Comparison of ENCODE assay signal across 29 cellular contexts in the genomic region with DNA sequence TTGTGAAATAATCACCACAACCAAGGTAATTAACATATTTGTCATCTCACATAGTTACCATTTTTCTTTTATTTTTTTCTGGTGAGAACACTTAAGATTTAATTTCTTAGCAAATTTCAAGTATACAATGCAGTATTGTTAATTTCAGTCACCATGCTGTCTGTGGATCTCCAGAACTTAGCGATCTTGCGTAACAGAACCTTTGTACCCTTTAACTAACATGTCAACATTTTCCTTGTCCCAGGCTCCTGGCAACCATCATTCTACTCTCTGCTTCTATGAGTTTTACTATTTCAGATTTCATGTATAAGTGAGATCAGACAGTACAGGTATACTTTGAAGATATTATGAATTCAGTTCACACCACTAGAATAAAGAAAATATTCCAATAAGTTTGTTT.
"Had no signal": no experiment of that assay in that cellular context is flagged by ENCODE, and none has a peak within 500 bp of the region (broad histone marks: within the 10 kb centered on the region; RNA-seq: fewer than 3 reads in every experiment).

No MANE protein-coding gene starts in this region.

- H3K9me3 ChIP-seq: colonic mucosa, gastrocnemius medialis, neutrophil, right atrium auricular region, thoracic aorta, upper lobe of left lung had no signal

- DNase-seq: colonic mucosa; effector CD8-positive, alpha-beta T cell; endodermal cell; foreskin fibroblast; gastrocnemius medialis; head of caudate nucleus; left cardiac atrium; left ventricle myocardium superior; naive B cell; sigmoid colon; spleen; stimulated activated CD4-positive, alpha-beta T cell treated with anti-CD3 and anti-CD28 coated beads, Interleukin-4, amount 100 ng/mL, for 4 hours; stimulated activated naive CD8-positive, alpha-beta T cell treated with anti-CD3 and anti-CD28 coated beads, Interleukin-15, Interleukin-2, amounts not matched to agents 100 U/mL and 50 U/mL, for 24 hours; upper lobe of left lung had no signal

- H3K4me3 ChIP-seq: colonic mucosa, gastrocnemius medialis, lung, right atrium auricular region, sigmoid colon, spleen, thoracic aorta, tibial nerve, upper lobe of left lung had no signal

- H3K27ac ChIP-seq: colonic mucosa, epithelial cell of prostate, gastrocnemius medialis, neutrophil, parathyroid adenoma, right atrium auricular region, spleen, thoracic aorta, tibial nerve, upper lobe of left lung had no signal

- H3K27me3 Mint-ChIP-seq: progenitor cell of endocrine pancreas had no signal

- H3K4me3 Mint-ChIP-seq: dendritic cell treated with granulocyte-macrophage colony-stimulating factor and Interleukin-4, amounts not matched to agents 40 ng/mL and 50 ng/mL, for 4 days; endodermal cell; memory B cell; naive B cell; natural killer cell treated with Interleukin-12 subunit alpha and Interleukin-12 subunit beta and Interleukin-15 and Interleukin-18, amount 100 ng/mL, for 72 hours; neural crest cell; stimulated activated memory B cell treated with anti-CD40 and anti-IgM and Interleukin-4, amounts not matched to agents 10 μg/mL and 1 μg/mL and 100 μg/mL, for 72 hours had no signal

- FAIRE-seq: urothelium cell line had no signal

- H3K4me1 ChIP-seq: colonic mucosa, gastrocnemius medialis, parathyroid adenoma, right atrium auricular region, spleen, tibial nerve, upper lobe of left lung had no signal

- H3K36me3 ChIP-seq: colonic mucosa, gastrocnemius medialis, neutrophil, right atrium auricular region, sigmoid colon, spleen, thoracic aorta, tibial nerve, upper lobe of left lung had no signal

- H3K27me3 ChIP-seq: colonic mucosa, gastrocnemius medialis, right atrium auricular region, sigmoid colon, spleen, tibial nerve, upper lobe of left lung had no signal

- H3K27ac Mint-ChIP-seq: dendritic cell treated with granulocyte-macrophage colony-stimulating factor and Interleukin-4, amounts not matched to agents 40 ng/mL and 50 ng/mL, for 4 days; endodermal cell; memory B cell; naive B cell; natural killer cell treated with Interleukin-12 subunit alpha and Interleukin-12 subunit beta and Interleukin-15 and Interleukin-18, amount 100 ng/mL, for 72 hours; progenitor cell of endocrine pancreas; stimulated activated memory B cell treated with anti-CD40 and anti-IgM and Interleukin-4, amounts not matched to agents 10 μg/mL and 1 μg/mL and 100 μg/mL, for 72 hours had no signal

- H3K9ac ChIP-seq: parathyroid adenoma had no signal

- H3K9me3 Mint-ChIP-seq: dendritic cell treated with granulocyte-macrophage colony-stimulating factor and Interleukin-4, amounts not matched to agents 40 ng/mL and 50 ng/mL, for 4 days; endodermal cell; natural killer cell treated with Interleukin-12 subunit alpha and Interleukin-12 subunit beta and Interleukin-15 and Interleukin-18, amount 100 ng/mL, for 72 hours had no signal

- ATAC-seq: esophagus mucosa; gastrocnemius medialis; left cardiac atrium; left ventricle myocardium superior; natural killer cell treated with Interleukin-12 subunit alpha and Interleukin-12 subunit beta and Interleukin-15 and Interleukin-18, amount 100 ng/mL, for 72 hours; stimulated activated memory B cell treated with anti-CD40 and anti-IgM and Interleukin-4, amounts not matched to agents 10 μg/mL and 1 μg/mL and 100 μg/mL, for 72 hours; stimulated activated naive CD8-positive, alpha-beta T cell treated with anti-CD3 and anti-CD28 coated beads, Interleukin-15, Interleukin-2, amounts not matched to agents 100 U/mL and 50 U/mL, for 24 hours had no signal

- H3K4me1 Mint-ChIP-seq: endodermal cell; memory B cell; naive B cell; neural crest cell; stimulated activated memory B cell treated with anti-CD40 and anti-IgM and Interleukin-4, amounts not matched to agents 10 μg/mL and 1 μg/mL and 100 μg/mL, for 72 hours had no signal
